ENCODE assay signal across 12 cellular contexts in the genomic region with DNA sequence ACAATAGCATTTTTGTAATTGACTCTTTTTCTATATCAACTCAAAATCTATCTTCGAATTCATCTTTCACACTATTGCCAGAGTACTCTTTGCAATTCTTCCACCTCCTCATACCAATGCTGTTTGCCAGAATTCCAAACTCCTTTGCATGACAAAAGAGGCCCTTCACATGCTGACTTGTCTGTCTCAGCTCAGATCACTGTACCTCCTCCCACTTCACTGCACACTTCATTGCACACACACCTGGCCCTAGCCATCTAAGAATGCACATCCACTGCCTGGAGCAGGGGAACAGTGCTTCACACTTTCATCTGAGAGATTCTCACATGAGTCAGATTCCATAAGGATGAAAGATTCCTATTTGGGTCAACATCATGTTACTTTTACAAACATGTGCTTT. TPM values are rescaled to one million over a fixed set of nuclear protein-coding genes. Genes with fewer than 3 reads are reported as not detected.
DNase-seq lines count a peak whose midpoint lies in the region; ATAC-seq and TF ChIP-seq lines count a peak whose summit lies in the region.
"Had no signal": no experiment of that assay in that cellular context is flagged by ENCODE, and none has a peak within 500 bp of the region (broad histone marks: within the 10 kb centered on the region; RNA-seq: fewer than 3 reads in every experiment).

No MANE protein-coding gene starts in this region.

- no peak overlapping the region for H3K4me3 ChIP-seq in SJCRH30
- no peak overlapping the region for H3K4me3 ChIP-seq in thyroid gland (replicated peaks in 1 of 3)

- H3K27ac Mint-ChIP-seq in osteocyte (ENCODE audit: unreplicated experiment) = no peak overlapping the region
- no peak overlapping the region for H3K27ac Mint-ChIP-seq in effector memory CD8-positive, alpha-beta T cell

- H3K27me3 Mint-ChIP-seq in osteocyte (ENCODE audit: unreplicated experiment) = no peaks in the 10 kb centered on the region
- peaks cover 0 to under 1% of the 10 kb centered on the region in 2 donors for H3K27me3 Mint-ChIP-seq in effector memory CD8-positive, alpha-beta T cell

- no peaks in the 10 kb centered on the region for H3K36me3 Mint-ChIP-seq in osteocyte (ENCODE audit: unreplicated experiment)
- H3K36me3 Mint-ChIP-seq in effector memory CD8-positive, alpha-beta T cell (ENCODE audit: insufficient read depth) = no peaks in the 10 kb centered on the region

- H3K36me3 ChIP-seq in SJCRH30 (no peaks in the 10 kb centered on the region), thyroid gland (no peaks in the 10 kb centered on the region)
- H3K36me3 ChIP-seq: neutrophil had no signal

- intact Hi-C loops in thyroid gland (cut with DNase I) = no loop called here

- H3K4me1 Mint-ChIP-seq in osteocyte (ENCODE audit: unreplicated experiment) = no peaks in the 10 kb centered on the region
- H3K4me1 Mint-ChIP-seq in effector memory CD8-positive, alpha-beta T cell (ENCODE audit: low read depth in 2 of 2) = no peaks in the 10 kb centered on the region

- peak; percentile 58 for ATAC-seq in HG03175 (IDR thresholded peaks at IDR 0.05; ENCODE audit: unreplicated experiment)
- ATAC-seq in HG02840 (IDR thresholded peaks at IDR 0.05; ENCODE audit: low FRiP score, unreplicated experiment) = no peak
- ATAC-seq in effector memory CD8-positive, alpha-beta T cell (replicated peaks) = no peak

- WGBS in thyroid gland, 2 donors = 43 to 57% methylated on average over 1 of the region's 1 CpG

- peak overlapping the region; percentile 2; the same call in 1 of the 2 replicates for H3K27ac ChIP-seq in SJCRH30
- H3K27ac ChIP-seq in thyroid gland = no peak overlapping the region
- H3K27ac ChIP-seq: neutrophil had no signal

- H3K27me3 ChIP-seq in SJCRH30 (no peaks in the 10 kb centered on the region), thyroid gland (no peaks in the 10 kb centered on the region)
- H3K27me3 ChIP-seq: neutrophil had no signal

- TF ChIP-seq POLR2A in thyroid gland (IDR thresholded peaks at IDR 0.05) = no peak

- no peak overlapping the region for H3K4me3 Mint-ChIP-seq in osteocyte (ENCODE audit: unreplicated experiment)
- H3K4me3 Mint-ChIP-seq in effector memory CD8-positive, alpha-beta T cell = no peak overlapping the region

- H3K9me3 ChIP-seq in SJCRH30 (replicated peaks) (no peaks in the 10 kb centered on the region), thyroid gland (no peaks in the 10 kb centered on the region)
- H3K9me3 ChIP-seq: neutrophil had no signal

- TF ChIP-seq CTCF in thyroid gland (IDR thresholded peaks at IDR 0.05) = no peak
- no peak for TF ChIP-seq CTCF in osteocyte (IDR thresholded peaks at IDR 0.05)

- H3K4me1 ChIP-seq in SJCRH30 = peaks cover 18% of the 10 kb centered on the region
- H3K4me1 ChIP-seq in thyroid gland = peaks cover 7 to 13% of the 10 kb centered on the region in 2 donors

- no peaks in the 10 kb centered on the region for H3K9me3 Mint-ChIP-seq in osteocyte (ENCODE audit: unreplicated experiment)
- H3K9me3 Mint-ChIP-seq in effector memory CD8-positive, alpha-beta T cell = no peaks in the 10 kb centered on the region

- DNase-seq in NCI-H1417 (lab: John Stamatoyannopoulos, UW) = peak; percentile 28 to 74 (median 62)
- no peak for DNase-seq in NCI-H1417 treated with DMSO at 0.1 percent for 48 hours (lab: John Stamatoyannopoulos, UW)
- DNase-seq in SJCRH30 = peak; percentile 70 to 82
- peak; percentile 52 to 56 for DNase-seq in thyroid gland
- DNase-seq in osteocyte (ENCODE audit: extremely low spot score, unreplicated experiment) = no peak
- no peak for DNase-seq in effector memory CD8-positive, alpha-beta T cell
- DNase-seq: activated CD4-positive, CD25-positive, alpha-beta regulatory T cell; activated naive CD4-positive, alpha-beta T cell; GF-D8 had no signal

RNA-seq across cellular contexts. Expression of gene PRDM5, which starts 56.5 kb away (rescaled TPM):
- 31.4 and 40.5 TPM in 2 replicates for total RNA-seq in SJCRH30 (2014; rRNA removed; shearing (Covaris generic))
- total RNA-seq in thyroid gland = 10 to 100 TPM; 17.7 to 49.9 (median 44.6) TPM
- total RNA-seq in osteocyte = 9.4 and 10.2 TPM in 2 replicates

Comparison
In these comparisons a context has a peak if more than half of its experiments do, and no peak if none do; other contexts are left out.
1. DNase-seq: peak in NCI-H1417 (3 of 3), SJCRH30 (2 of 2) and thyroid gland (2 of 2); none in NCI-H1417 treated with DMSO at 0.1 percent for 48 hours (single experiment), osteocyte (single experiment) and effector memory CD8-positive, alpha-beta T cell (0 of 3).